1 cellular context compared by ENCODE assay signal in genomic region chr19:18252370-18252717, GRCh38.
TF ChIP-seq lines count a peak whose summit lies in the region.

No MANE protein-coding gene starts in this region.

TF ChIP-seq in H1, 55 proteins besides CTCF, POLR2A, EP300 and RAD21:
- TF ChIP-seq BACH1 (IDR thresholded peaks at IDR 0.05; ENCODE audit: low read length) (no peak), CHD2 (IDR thresholded peaks at IDR 0.05; ENCODE audit: low read length) (no peak), MAFK (IDR thresholded peaks at IDR 0.05; ENCODE audit: low read depth, low read length) (no peak), CHD7 (IDR thresholded peaks at IDR 0.05; ENCODE audit: insufficient replicate concordance, low read length) (no peak), KDM5A (IDR thresholded peaks at IDR 0.05; ENCODE audit: low read length) (no peak), SAP30 (IDR thresholded peaks at IDR 0.05; ENCODE audit: insufficient read depth, insufficient replicate concordance, low read length) (no peak), SIRT6 (IDR thresholded peaks at IDR 0.05; ENCODE audit: low read length) (no peak), TAF7 (optimal IDR thresholded peaks at IDR 0.05; ENCODE audit: borderline replicate concordance, low read depth, low read length) (no peak), NRF1 (IDR thresholded peaks at IDR 0.05; ENCODE audit: low read depth, low read length) (no peak), RNF2 (IDR thresholded peaks at IDR 0.05; ENCODE audit: borderline replicate concordance, low read depth, low read length, missing control alignments, poor library complexity, severe bottlenecking) (no peak), ASH2L (IDR thresholded peaks at IDR 0.05; ENCODE audit: low read length) (no peak), USF2 (IDR thresholded peaks at IDR 0.05; ENCODE audit: low read length) (no peak)
